Comparison of ENCODE assay signal across 1 cellular context in genomic region chr10:71860243-71861029, GRCh38.
A peak's percentile ranks its signal among the peaks of the same experiment; 100 is the strongest.
TF ChIP-seq lines count a peak whose summit lies in the region.

No MANE protein-coding gene starts in this region.

TF ChIP-seq in HepG2, 621 proteins besides CTCF, POLR2A, EP300 and RAD21 (continued from another document and continues in another):
- TF ChIP-seq ZBTB39 (CRISPR knock-in tag; IDR thresholded peaks at IDR 0.05) (no peak), JUNB (CRISPR knock-in tag; IDR thresholded peaks at IDR 0.05; ENCODE audit: borderline replicate concordance) (no peak), RCOR2 (CRISPR knock-in tag; IDR thresholded peaks at IDR 0.05) (no peak), KLF13 (CRISPR knock-in tag; IDR thresholded peaks at IDR 0.05) (no peak), ZNF557 (CRISPR knock-in tag; IDR thresholded peaks at IDR 0.05) (no peak), JARID2 (CRISPR knock-in tag; IDR thresholded peaks at IDR 0.05; ENCODE audit: insufficient replicate concordance) (no peak), ZNF362 (CRISPR knock-in tag; IDR thresholded peaks at IDR 0.05; ENCODE audit: borderline replicate concordance) (no peak), CAMTA2 (CRISPR knock-in tag; IDR thresholded peaks at IDR 0.05; ENCODE audit: borderline replicate concordance) (no peak), NFRKB (IDR thresholded peaks at IDR 0.05) (no peak), ZBTB8A (CRISPR knock-in tag; IDR thresholded peaks at IDR 0.05; ENCODE audit: borderline replicate concordance, low read depth) (no peak), ZNF275 (CRISPR knock-in tag; IDR thresholded peaks at IDR 0.05; ENCODE audit: borderline replicate concordance) (no peak), ZNF530 (CRISPR knock-in tag; IDR thresholded peaks at IDR 0.05; ENCODE audit: low read depth) (no peak), SIN3B (IDR thresholded peaks at IDR 0.05; ENCODE audit: low read length) (no peak), TFDP2 (CRISPR knock-in tag; IDR thresholded peaks at IDR 0.05) (no peak), ZBTB46 (CRISPR knock-in tag; IDR thresholded peaks at IDR 0.05; ENCODE audit: borderline replicate concordance) (no peak), RXRA (CRISPR knock-in tag; IDR thresholded peaks at IDR 0.05) (peak; percentile 75), RFX3 (CRISPR knock-in tag; IDR thresholded peaks at IDR 0.05) (no peak), ZNF784 (CRISPR knock-in tag; IDR thresholded peaks at IDR 0.05; ENCODE audit: borderline replicate concordance) (no peak), ZSCAN30 (CRISPR knock-in tag; IDR thresholded peaks at IDR 0.05) (no peak), DMTF1 (CRISPR knock-in tag; IDR thresholded peaks at IDR 0.05) (no peak), DMAP1 (CRISPR knock-in tag; IDR thresholded peaks at IDR 0.05) (peak; percentile 72; the same call in 1 of the 2 replicates), NR1H2 (CRISPR knock-in tag; IDR thresholded peaks at IDR 0.05; ENCODE audit: borderline replicate concordance, low read depth) (no peak), GATAD2A (CRISPR knock-in tag; IDR thresholded peaks at IDR 0.05) (peak; percentile 66; the same call in 1 of the 2 replicates), ZMYM2 (CRISPR knock-in tag; IDR thresholded peaks at IDR 0.05) (no peak), ZFP1 (CRISPR knock-in tag; IDR thresholded peaks at IDR 0.05) (no peak), CCAR2 (optimal IDR thresholded peaks at IDR 0.05; ENCODE audit: low read depth, low read length) (no peak), AHR (CRISPR knock-in tag; IDR thresholded peaks at IDR 0.05) (0 out of 2 replicates have a peak, but pooled peaks have one; percentile 77), CEBPB (IDR thresholded peaks at IDR 0.05; ENCODE audit: borderline replicate concordance, low read depth, low read length) (peak; percentile 23; the same call in 1 of the 2 replicates), ETS1 (CRISPR knock-in tag; IDR thresholded peaks at IDR 0.05) (no peak), ZNF746 (CRISPR knock-in tag; IDR thresholded peaks at IDR 0.05) (no peak), SYNCRIP (IDR thresholded peaks at IDR 0.05; ENCODE audit: insufficient read depth, low read depth, low read length) (no peak), CENPBD1 (CRISPR knock-in tag; IDR thresholded peaks at IDR 0.05; ENCODE audit: borderline replicate concordance, low read depth) (no peak), CHD2 (IDR thresholded peaks at IDR 0.05; ENCODE audit: low read depth, low read length) (no peak), RBAK (CRISPR knock-in tag; IDR thresholded peaks at IDR 0.05) (peak; percentile 94), ATF7-NPFF (CRISPR knock-in tag; IDR thresholded peaks at IDR 0.05; ENCODE audit: low read depth) (no peak), GABPA (IDR thresholded peaks at IDR 0.05; ENCODE audit: low read depth, low read length) (no peak), GABPA (CRISPR knock-in tag; IDR thresholded peaks at IDR 0.05; ENCODE audit: low read depth) (no peak), SMAD9 (CRISPR knock-in tag; IDR thresholded peaks at IDR 0.05) (no peak), ZFX (CRISPR knock-in tag; IDR thresholded peaks at IDR 0.05; ENCODE audit: low read depth) (peak; percentile 89), TAF1 (CRISPR knock-in tag; IDR thresholded peaks at IDR 0.05) (peak; percentile 39; the same call in 1 of the 2 replicates), ZNF639 (CRISPR knock-in tag; conservative IDR thresholded peaks at IDR 0.05) (no peak), BORCS8-MEF2B (CRISPR knock-in tag; IDR thresholded peaks at IDR 0.05) (0 out of 2 replicates have a peak, but pooled peaks have one; percentile 56), PLSCR1 (CRISPR knock-in tag; IDR thresholded peaks at IDR 0.05; ENCODE audit: borderline replicate concordance) (no peak), LBX2 (CRISPR knock-in tag; IDR thresholded peaks at IDR 0.05; ENCODE audit: borderline replicate concordance) (no peak), MXD1 (CRISPR knock-in tag; IDR thresholded peaks at IDR 0.05) (no peak), SRF (IDR thresholded peaks at IDR 0.05; ENCODE audit: low read depth, low read length) (no peak), ARNT (IDR thresholded peaks at IDR 0.05) (no peak), NFIC (IDR thresholded peaks at IDR 0.05; ENCODE audit: low read length) (no peak), NFYB (CRISPR knock-in tag; IDR thresholded peaks at IDR 0.05) (peak; percentile 37; the same call in 1 of the 2 replicates), ZBTB38 (CRISPR knock-in tag; IDR thresholded peaks at IDR 0.05) (no peak)
